In the genomic region with DNA sequence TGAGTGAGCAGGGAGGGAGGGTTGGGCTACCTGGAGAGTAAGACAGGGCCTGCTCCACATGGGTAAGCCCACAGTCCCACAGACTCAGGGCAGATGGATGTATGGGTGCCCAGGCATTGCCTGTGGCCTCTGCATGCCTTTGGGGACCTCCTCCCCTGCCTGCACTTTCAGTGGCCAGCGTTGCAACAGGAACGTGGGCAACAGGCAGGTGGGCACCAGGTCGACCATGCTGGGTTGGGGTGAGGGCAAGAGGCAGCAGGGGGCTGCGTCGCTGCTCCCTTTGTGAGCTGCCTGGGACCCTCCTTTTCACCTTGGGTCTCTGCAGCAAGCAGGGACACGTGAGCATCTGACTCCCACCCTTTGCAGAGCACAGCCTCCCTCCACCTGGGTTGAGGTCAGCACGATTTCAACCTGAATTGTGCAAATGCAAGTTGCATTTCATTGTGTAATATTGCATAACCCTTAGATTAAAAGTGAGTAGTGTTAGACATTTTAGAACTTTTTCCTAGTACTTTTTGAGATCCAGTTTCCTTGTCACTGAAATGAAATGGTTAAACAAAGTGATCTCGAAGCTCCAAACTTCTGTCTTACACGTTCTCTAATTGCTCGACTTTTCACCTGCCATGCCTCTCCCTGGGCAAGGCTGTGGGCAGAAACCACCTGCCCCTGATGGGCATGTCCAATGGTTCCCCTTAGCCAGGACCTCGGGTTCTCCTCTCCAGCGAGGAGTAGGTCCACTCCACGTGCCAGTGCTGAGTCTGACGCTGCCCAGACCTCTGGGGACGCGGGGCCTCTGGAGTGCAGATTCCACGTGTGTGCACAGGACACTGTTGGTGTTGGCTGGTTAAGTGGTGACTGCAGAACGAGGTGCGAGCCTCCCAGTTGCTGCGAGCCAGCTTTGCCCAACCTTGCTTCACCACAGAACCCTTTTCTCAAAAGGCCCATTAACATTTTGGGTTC, we compare ENCODE assay signal across 16 cellular contexts. TPM values are rescaled to one million over a fixed set of nuclear protein-coding genes. Genes with fewer than 3 reads are reported as not detected.
A peak's percentile ranks its signal among the peaks of the same experiment; 100 is the strongest.
DNase-seq lines count a peak whose midpoint lies in the region; ATAC-seq and TF ChIP-seq lines count a peak whose summit lies in the region.
"Had no signal": no experiment of that assay in that cellular context is flagged by ENCODE, and none has a peak within 500 bp of the region (broad histone marks: within the 10 kb centered on the region; RNA-seq: fewer than 3 reads in every experiment).

No MANE protein-coding gene starts in this region.

- H3K27ac ChIP-seq in heart left ventricle (no peak overlapping the region), HL-60 (replicated peaks) (peak overlapping the region; percentile 54; the same call in 1 of the 2 replicates)
- H3K27ac ChIP-seq: C4-2B, GM23248, KMS-11 had no signal

- H3K4me1 ChIP-seq in heart left ventricle = peaks cover 0 to 16% (median 2%) of the 10 kb centered on the region in 12 donors

- H3K36me3 ChIP-seq in heart left ventricle = peaks cover 0 to 84% (median 75%) of the 10 kb centered on the region in 9 donors

- TF ChIP-seq CTCF in heart left ventricle (IDR thresholded peaks at IDR 0.05) = no peak
- TF ChIP-seq CTCF in HL-60 (IDR thresholded peaks at IDR 0.05; ENCODE audit: insufficient read depth, low read length) = no peak

- peak in 3 of 4 donors; percentile 44 to 77 (median 59) for ATAC-seq in heart left ventricle
- ATAC-seq in left lobe of liver = peak; percentile 13
- ATAC-seq in GM18517 (IDR thresholded peaks at IDR 0.05; ENCODE audit: unreplicated experiment) = no peak

- H3K27me3 ChIP-seq in heart left ventricle (no peaks in the 10 kb centered on the region), HL-60 (ENCODE audit: insufficient read depth, poor library complexity, severe bottlenecking) (no peaks in the 10 kb centered on the region)

- peak in 1 of 5 donors; percentile 29 for DNase-seq in heart left ventricle
- no peak for DNase-seq in cardiac septum (ENCODE audit: low spot score)
- DNase-seq in HL-60 (ENCODE audit: low read depth in 1 of 2, low spot score in 1 of 2) = peak in 1 of 2 experiments; percentile 8
- DNase-seq in left lobe of liver (ENCODE audit: low spot score) = no peak
- DNase-seq in NCI-H446 (lab: John Stamatoyannopoulos, UW) = no peak
- no peak for DNase-seq in GM19240 (ENCODE audit: insufficient read length, low spot score)
- DNase-seq: CD4-positive, alpha-beta memory T cell; DMS79; GM23248; H7 had no signal

- intact Hi-C loops in heart left ventricle (cut with DNase I) = no loop called here
- intact Hi-C loops in cardiac septum (cut with DNase I) = no loop called here

- 62 to 76% (median 66%) methylated on average over 17 to 20 of the region's 20 CpGs for WGBS in heart left ventricle, 4 donors

- no peaks in the 10 kb centered on the region for H3K9me3 ChIP-seq in heart left ventricle

- no peak for TF ChIP-seq POLR2A in heart left ventricle (IDR thresholded peaks at IDR 0.05)

- no peak overlapping the region for H3K4me3 ChIP-seq in heart left ventricle
- no peak overlapping the region for H3K4me3 ChIP-seq in HL-60 (replicated peaks; ENCODE audit: insufficient read depth, low read length)
- H3K4me3 ChIP-seq: GM23248 had no signal

RNA-seq across cellular contexts. Expression of a gene that starts 32.9 kb away (rescaled TPM):
- total RNA-seq in heart left ventricle (not detected), cardiac septum (not detected), left lobe of liver (not detected)
- polyA plus RNA-seq in heart left ventricle = not detected
- total RNA-seq: A172, G401, GM23248 had no signal
- polyA plus RNA-seq: CD4-positive, alpha-beta memory T cell; GM23248; IgD-negative memory B cell had no signal

RNA-seq across cellular contexts. Expression of a gene that starts 35.3 kb away (rescaled TPM):
- total RNA-seq in heart left ventricle = 10 to 100 TPM in 8 of 9 donors, 1 to 10 TPM in 1; 8.4 to 28.4 (median 21.9) TPM
- polyA plus RNA-seq in heart left ventricle = 10 to 100 TPM; 20.5 to 23.7 TPM
- total RNA-seq in cardiac septum = 20.6 TPM
- 18.1 TPM for total RNA-seq in left lobe of liver

RNA-seq across cellular contexts. Expression of a gene that starts 45.4 kb away (rescaled TPM):
- total RNA-seq in heart left ventricle (100 to 1,000 TPM in 1 of 9 donors, 10 to 100 TPM in 8; 22.6 to 227 (median 34.4) TPM), cardiac septum (26.8 TPM), left lobe of liver (32.5 TPM)
- 10 to 100 TPM; 46.5 to 48.8 TPM for polyA plus RNA-seq in heart left ventricle

RNA-seq across cellular contexts. Expression of a gene that starts 57.4 kb away (rescaled TPM):
- total RNA-seq in heart left ventricle (10 to 100 TPM; 17.5 to 26.8 (median 20.6) TPM), cardiac septum (27.1 TPM), left lobe of liver (16.2 TPM)
- polyA plus RNA-seq in heart left ventricle = 10 to 100 TPM; 22.3 to 41.2 TPM
